Comparison of ENCODE assay signal across 11 cellular contexts in genomic region chr2:236305964-236306605, GRCh38. TPM values are rescaled to one million over a fixed set of nuclear protein-coding genes. Genes with fewer than 3 reads are reported as not detected.
"Had no signal": no experiment of that assay in that cellular context is flagged by ENCODE, and none has a peak within 500 bp of the region (broad histone marks: within the 10 kb centered on the region; RNA-seq: fewer than 3 reads in every experiment).

No MANE protein-coding gene starts in this region.

- H3K9me3 ChIP-seq: HAP-1 had no signal

- H3K4me1 Mint-ChIP-seq: IgD-negative memory B cell had no signal

- H3K4me3 ChIP-seq: GM23248, HAP-1 had no signal

- H3K36me3 Mint-ChIP-seq: IgD-negative memory B cell had no signal

- H3K27ac Mint-ChIP-seq: HFFc6, IgD-negative memory B cell had no signal

- H3K4me1 ChIP-seq: HAP-1 had no signal

- H3K27ac ChIP-seq: GM23248, HL-60 had no signal

- ATAC-seq: HCT116, HepG2 had no signal

- H3K36me3 ChIP-seq: HAP-1 had no signal

- H3K9me3 Mint-ChIP-seq: IgD-negative memory B cell had no signal

- H3K4me3 Mint-ChIP-seq: HFFc6, IgD-negative memory B cell had no signal

- DNase-seq: GM23248, GOT3, H7, HFFc6 had no signal

RNA-seq across cellular contexts. Expression of gene ASB18, which starts 41.9 kb away (rescaled TPM):
- total RNA-seq: GM23248, H4, H7, HepG2, HFFc6, HT1080 had no signal
